In the genomic region with DNA sequence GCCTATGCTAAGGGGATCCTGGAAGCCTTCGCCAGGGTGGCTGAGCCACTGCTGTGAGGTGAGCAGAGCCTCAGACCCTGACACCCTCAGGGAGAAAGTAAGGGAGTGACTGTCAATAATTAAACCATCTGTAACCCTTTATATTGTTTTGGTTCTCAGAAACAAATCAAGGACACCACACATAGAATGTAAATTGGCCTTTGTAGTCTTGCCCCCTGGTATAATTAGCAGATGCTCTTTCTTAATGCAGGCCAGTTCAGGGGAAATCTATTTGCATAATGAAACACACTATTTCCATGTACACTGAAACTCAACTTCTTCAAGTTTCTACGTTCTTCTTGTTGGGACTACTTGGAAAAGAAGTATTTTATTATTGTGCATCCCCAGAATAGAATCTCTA, we compare ENCODE assay signal across 15 cellular contexts.
DNase-seq lines count a peak whose midpoint lies in the region; ATAC-seq and TF ChIP-seq lines count a peak whose summit lies in the region.
"Had no signal": no experiment of that assay in that cellular context is flagged by ENCODE, and none has a peak within 500 bp of the region (broad histone marks: within the 10 kb centered on the region; RNA-seq: fewer than 3 reads in every experiment).

No MANE protein-coding gene starts in this region.

- H3K4ac ChIP-seq in mesenchymal stem cell (ENCODE audit: low read depth in 1 of 2, low read length in 2 of 2): no peak overlapping the region

- H2BK120ac ChIP-seq in mesenchymal stem cell (ENCODE audit: low read depth, low read length): no peak overlapping the region

- H2BK15ac ChIP-seq in mesenchymal stem cell (ENCODE audit: low read depth, poor library complexity, severe bottlenecking): no peak overlapping the region

- ATAC-seq in GM18867 (IDR thresholded peaks at IDR 0.05; ENCODE audit: unreplicated experiment) (peak; percentile 94), GM21447 (IDR thresholded peaks at IDR 0.05; ENCODE audit: unreplicated experiment) (peak; percentile 91), HG02973 (IDR thresholded peaks at IDR 0.05; ENCODE audit: unreplicated experiment) (peak; percentile 64), mucosa of descending colon (no peak), right cardiac atrium (no peak)
- ATAC-seq: gastroesophageal sphincter had no signal

- no peak overlapping the region for H3K4me3 ChIP-seq in mucosa of descending colon
- H3K4me3 ChIP-seq in right cardiac atrium (ENCODE audit: low read length): no peak overlapping the region
- no peak overlapping the region for H3K4me3 ChIP-seq in mesenchymal stem cell (ENCODE audit: insufficient read depth in 1 of 2, low read depth in 1 of 2, low read length in 2 of 2)
- H3K4me3 ChIP-seq: ascending aorta, gastroesophageal sphincter had no signal

- H3K9me3 ChIP-seq in mucosa of descending colon (peaks cover 2% of the 10 kb centered on the region), right cardiac atrium (ENCODE audit: control insufficient read depth, low read length) (no peaks in the 10 kb centered on the region), mesenchymal stem cell (ENCODE audit: control insufficient read depth, low read length) (no peaks in the 10 kb centered on the region)
- H3K9me3 ChIP-seq: ascending aorta, gastroesophageal sphincter had no signal

- H3K14ac ChIP-seq in mesenchymal stem cell (ENCODE audit: low read length in 2 of 2): no peak overlapping the region

- H2BK5ac ChIP-seq in mesenchymal stem cell (ENCODE audit: low read depth, low read length, poor library complexity, severe bottlenecking): no peak overlapping the region

- H3K4me1 ChIP-seq in mucosa of descending colon (ENCODE audit: low read depth) (no peaks in the 10 kb centered on the region), right cardiac atrium (ENCODE audit: control insufficient read depth, insufficient read depth, low read length) (no peaks in the 10 kb centered on the region), mesenchymal stem cell (ENCODE audit: control insufficient read depth, insufficient read depth, low read depth, low read length) (no peaks in the 10 kb centered on the region)
- H3K4me1 ChIP-seq: ascending aorta, gastroesophageal sphincter had no signal

- H3K27ac ChIP-seq in right cardiac atrium (ENCODE audit: low read length) (no peak overlapping the region), mesenchymal stem cell (ENCODE audit: low read length, poor library complexity, severe bottlenecking) (no peak overlapping the region)
- H3K27ac ChIP-seq: ascending aorta, gastroesophageal sphincter had no signal

- intact Hi-C loops in mucosa of descending colon (cut with DNase I, micrococcal nuclease): no loop called here
- intact Hi-C loops in right cardiac atrium (cut with DNase I): no loop called here

- H4K91ac ChIP-seq in mesenchymal stem cell (ENCODE audit: low read length): no peak overlapping the region

- no peak overlapping the region for H2BK12ac ChIP-seq in mesenchymal stem cell (ENCODE audit: low read length in 2 of 2)

- H2AK5ac ChIP-seq in mesenchymal stem cell (ENCODE audit: low read length, severe bottlenecking): no peak overlapping the region

- H3K18ac ChIP-seq in mesenchymal stem cell (ENCODE audit: low read depth in 1 of 2, low read length in 2 of 2): no peak overlapping the region

- WGBS in right cardiac atrium: 32% methylated on average over 2 of the region's 2 CpGs
- WGBS in mesenchymal stem cell: no CpG with 5 or more reads among the region's 2 CpGs

- H3K4me2 ChIP-seq in mesenchymal stem cell (ENCODE audit: low read length, poor library complexity, severe bottlenecking): no peak overlapping the region

- H3K27me3 ChIP-seq in right cardiac atrium (ENCODE audit: control insufficient read depth, insufficient read depth) (no peaks in the 10 kb centered on the region), mesenchymal stem cell (ENCODE audit: control insufficient read depth in 1 of 2, insufficient read depth in 1 of 2, low read length in 2 of 2) (no peaks in the 10 kb centered on the region)
- H3K27me3 ChIP-seq: ascending aorta, gastroesophageal sphincter had no signal

- H2AFZ ChIP-seq in mesenchymal stem cell (ENCODE audit: low read depth, low read length): no peak overlapping the region

- TF ChIP-seq CTCF in mucosa of descending colon (IDR thresholded peaks at IDR 0.05): no peak

- H3K9ac ChIP-seq in mesenchymal stem cell (ENCODE audit: low read length): no peak overlapping the region

- DNase-seq in NCI-H526 (lab: John Stamatoyannopoulos, UW) (peak; percentile 63), mucosa of descending colon (no peak), right cardiac atrium (no peak), mesenchymal stem cell (no peak), AML-193 (lab: John Stamatoyannopoulos, UW) (no peak)
- DNase-seq: activated CD8-positive, alpha-beta memory T cell treated with anti-CD3 and anti-CD28 coated beads, Interleukin-2, amount 50 U/mL, for 4 hours; DMS79 treated with DMSO at 0.1 percent for 48 hours; effector CD4-positive, alpha-beta T cell; NCI-H524 treated with DMSO at 0.1 percent for 48 hours; SIG-M5 had no signal

- H3K79me1 ChIP-seq in mesenchymal stem cell (replicated peaks; ENCODE audit: low read length, poor library complexity, severe bottlenecking): no peaks in the 10 kb centered on the region

- no peak overlapping the region for H3K23ac ChIP-seq in mesenchymal stem cell (ENCODE audit: low read length in 2 of 2)

- no peak overlapping the region for H4K8ac ChIP-seq in mesenchymal stem cell (ENCODE audit: low read length)

- H3K36me3 ChIP-seq in mucosa of descending colon (ENCODE audit: low read depth) (no peaks in the 10 kb centered on the region), mesenchymal stem cell (ENCODE audit: control insufficient read depth in 1 of 2, insufficient read depth in 2 of 2, low read depth in 1 of 2, low read length in 2 of 2) (no peaks in the 10 kb centered on the region)
- H3K36me3 ChIP-seq: ascending aorta, gastroesophageal sphincter had no signal

Comparison
In these comparisons a context has a peak if more than half of its experiments do, and no peak if none do; other contexts are left out.
1. ATAC-seq: peak in GM18867 (single experiment), GM21447 (single experiment) and HG02973 (single experiment); none in mucosa of descending colon (single experiment) and right cardiac atrium (0 of 2).
2. DNase-seq: peak in NCI-H526 (2 of 2); none in mucosa of descending colon (0 of 3), right cardiac atrium (0 of 3), mesenchymal stem cell (single experiment) and AML-193 (0 of 2).